18 cellular contexts compared by ENCODE assay signal in the genomic region with DNA sequence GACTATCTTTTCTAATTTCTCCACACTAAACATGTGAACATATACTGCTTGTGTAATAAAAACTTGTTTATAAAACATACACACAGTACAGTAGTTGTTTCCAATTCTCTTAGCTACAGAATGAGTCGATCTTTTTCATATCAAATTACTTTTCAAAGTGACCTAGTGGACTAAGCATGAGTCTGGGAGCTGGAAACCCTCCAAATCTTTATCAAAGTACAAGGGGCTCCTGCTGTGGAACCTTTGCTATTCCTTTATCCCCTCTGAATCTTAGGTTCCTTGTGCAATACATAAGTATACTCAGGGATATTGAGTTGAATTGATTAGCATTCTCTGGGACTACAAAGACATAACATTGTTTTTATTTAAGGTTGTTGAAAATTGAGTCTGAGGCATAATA.
"Had no signal": no experiment of that assay in that cellular context is flagged by ENCODE, and none has a peak within 500 bp of the region (broad histone marks: within the 10 kb centered on the region; RNA-seq: fewer than 3 reads in every experiment).

No MANE protein-coding gene starts in this region.

- H3K9me3 ChIP-seq: body of pancreas, lower lobe of right lung had no signal

- H3K4me1 ChIP-seq: body of pancreas, parathyroid adenoma, tibial artery had no signal

- H3K79me2 ChIP-seq: parathyroid adenoma had no signal

- H3K36me3 ChIP-seq: lower lobe of right lung, neural progenitor cell, tibial artery had no signal

- H3K27me3 ChIP-seq: body of pancreas, neural progenitor cell, tibial artery had no signal

- H3K4me3 ChIP-seq: body of pancreas, lower lobe of right lung, neural progenitor cell, tibial artery had no signal

- H3K27ac ChIP-seq: body of pancreas, lower lobe of right lung, neural progenitor cell, parathyroid adenoma, tibial artery had no signal

- H2AFZ ChIP-seq: parathyroid adenoma had no signal

- DNase-seq: activated CD4-positive, alpha-beta T cell treated with anti-CD3 and anti-CD28 coated beads for 36 hours; activated CD8-positive, alpha-beta memory T cell treated with anti-CD3 and anti-CD28 coated beads, Interleukin-2, amount 50 U/mL, for 4 hours; activated CD8-positive, alpha-beta T cell treated with anti-CD3 and anti-CD28 coated beads for 36 hours; activated gamma-delta T cell treated with Interleukin-2 at 50 U/mL for 16 hours; activated naive CD8-positive, alpha-beta T cell treated with anti-CD3 and anti-CD28 coated beads, Interleukin-2, amount 10 ng/mL, durations not matched to agents 7 days and 5 days; activated T-cell treated with anti-CD3 and anti-CD28 coated beads, Interleukin-2, amount 50 U/mL, for 72 hours; body of pancreas; cerebellar nuclear complex; dermis blood vessel endothelial cell; erythroblast; glutamatergic neuron; immature natural killer cell; left cardiac atrium; lower lobe of right lung; stimulated activated CD4-positive, alpha-beta T cell treated with anti-CD3 and anti-CD28 coated beads, Interleukin-4, amount 100 ng/mL, for 4 hours; tibial artery had no signal

- H3K4me2 ChIP-seq: neural progenitor cell had no signal

- ATAC-seq: activated CD4-positive, alpha-beta T cell treated with anti-CD3 and anti-CD28 coated beads for 36 hours; activated CD8-positive, alpha-beta T cell treated with anti-CD3 and anti-CD28 coated beads for 36 hours; activated T-cell treated with anti-CD3 and anti-CD28 coated beads, Interleukin-2, amount 50 U/mL, for 72 hours; body of pancreas; left cardiac atrium; lower lobe of right lung had no signal
